ENCODE assay signal across 27 cellular contexts in genomic region chr6:63929111-63929510, GRCh38.
"Had no signal": no experiment of that assay in that cellular context is flagged by ENCODE, and none has a peak within 500 bp of the region (broad histone marks: within the 10 kb centered on the region; RNA-seq: fewer than 3 reads in every experiment).

No MANE protein-coding gene starts in this region.

- H3K9me3 ChIP-seq: left lung, lower lobe of right lung, mucosa of descending colon, ovary, stomach, testis, thyroid gland, upper lobe of right lung had no signal

- H3K4me3 ChIP-seq: left lung, lower lobe of right lung, mucosa of descending colon, ovary, skin epidermis, stomach, testis, thyroid gland, upper lobe of right lung had no signal

- DNase-seq: head of caudate nucleus; hypothalamus; immature natural killer cell; kidney; left colon; left lung; lower lobe of right lung; mammary epithelial cell; mesenchymal stem cell; mucosa of descending colon; naive thymus-derived CD4-positive, alpha-beta T cell; ovary; right cardiac atrium; stimulated activated CD4-positive, alpha-beta T cell treated with anti-CD3 and anti-CD28 coated beads, Interleukin-12 subunit alpha, Interleukin-12 subunit beta, amount 100 ng/mL, for 4 hours; stimulated activated CD4-positive, alpha-beta T cell treated with anti-CD3 and anti-CD28 coated beads, Interleukin-15, amount 100 ng/mL, for 24 hours; stimulated activated CD4-positive, alpha-beta T cell treated with anti-CD3 and anti-CD28 coated beads, Interleukin-2, amount 100 ng/mL, for 24 hours; stimulated activated CD4-positive, alpha-beta T cell treated with anti-CD3 and anti-CD28 coated beads, Interleukin-4, amount 100 ng/mL, for 1 hour; stimulated activated naive B cell treated with anti-CD40 and anti-IgM and Interleukin-4, amounts not matched to agents 10 μg/mL and 1 μg/mL and 100 μg/mL, for 72 hours; stimulated activated naive CD8-positive, alpha-beta T cell treated with anti-CD3 and anti-CD28 coated beads, Interleukin-15, Interleukin-2, amounts not matched to agents 100 U/mL and 50 U/mL, for 24 hours; stomach; testis; thyroid gland; trophoblast cell; upper lobe of right lung had no signal

- ATAC-seq: left colon; left lung; lower lobe of right lung; mucosa of descending colon; naive thymus-derived CD4-positive, alpha-beta T cell; natural killer cell treated with Interleukin-12 subunit alpha and Interleukin-12 subunit beta and Interleukin-15 and Interleukin-18, amount 100 ng/mL, for 72 hours; right cardiac atrium; sciatic nerve; stimulated activated naive B cell treated with anti-CD40 and anti-IgM and Interleukin-4, amounts not matched to agents 10 μg/mL and 1 μg/mL and 100 μg/mL, for 72 hours; stimulated activated naive CD8-positive, alpha-beta T cell treated with anti-CD3 and anti-CD28 coated beads, Interleukin-15, Interleukin-2, amounts not matched to agents 100 U/mL and 50 U/mL, for 24 hours; upper lobe of right lung had no signal

- H3K27ac ChIP-seq: left lung, lower lobe of right lung, ovary, skin epidermis, stomach, testis, thyroid gland, upper lobe of right lung had no signal

- H3K27me3 ChIP-seq: left lung, ovary, stomach, testis, thyroid gland, upper lobe of right lung had no signal

- H3K36me3 ChIP-seq: left lung, lower lobe of right lung, ovary, stomach, thyroid gland, upper lobe of right lung had no signal

- H3K4me1 ChIP-seq: lower lobe of right lung, testis, thyroid gland, upper lobe of right lung had no signal
